In the genomic region with DNA sequence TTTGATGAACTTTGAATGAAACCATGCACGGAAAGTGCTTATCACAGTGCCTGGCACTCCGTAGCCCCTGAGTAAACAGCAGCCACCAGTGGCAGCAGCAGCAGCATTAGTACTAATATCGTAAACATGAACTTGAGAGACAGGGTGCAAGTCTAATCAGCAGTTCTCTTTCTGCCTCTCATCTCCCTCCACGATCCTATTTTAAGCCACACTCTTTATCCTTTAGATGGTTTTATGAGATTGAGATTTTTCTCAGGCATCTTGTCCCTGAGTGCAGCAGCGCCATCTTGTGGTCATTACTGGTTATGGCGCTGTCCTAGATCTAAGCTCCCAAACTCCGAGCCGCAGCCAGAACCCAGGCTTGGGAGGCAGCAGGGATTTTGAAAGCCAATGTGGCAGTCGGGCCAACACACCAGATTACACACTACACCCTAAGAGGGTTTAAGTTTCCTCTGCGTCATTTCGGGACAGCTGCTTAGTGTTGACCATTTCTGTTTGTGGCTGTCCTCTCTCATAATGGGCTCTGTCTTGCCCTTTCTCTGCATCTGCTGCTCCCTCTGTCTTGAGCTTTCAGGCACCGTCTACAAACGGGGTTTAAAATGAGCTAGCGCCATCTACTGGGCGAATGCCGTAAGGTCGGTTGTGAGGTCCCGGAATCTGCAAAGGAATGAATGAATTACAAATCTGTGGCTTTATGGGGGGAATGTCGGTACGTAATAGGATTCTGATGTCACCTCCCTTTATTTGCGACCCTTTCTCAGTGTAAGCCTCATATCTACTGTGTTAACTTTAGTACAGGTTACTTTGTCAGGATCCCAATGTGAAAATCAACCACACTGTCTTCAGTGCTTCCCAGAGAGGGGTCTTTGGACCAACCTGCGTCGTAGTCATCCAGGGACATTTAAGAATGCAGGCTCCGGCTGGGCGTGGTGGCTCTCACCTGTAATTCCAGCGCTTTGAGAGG, we compare ENCODE assay signal across 1 cellular context.
TF ChIP-seq lines count a peak whose summit lies in the region.

No MANE protein-coding gene starts in this region.

TF ChIP-seq in K562, 482 proteins besides CTCF, POLR2A, EP300 and RAD21 (continued from another document and continues in another):
- TF ChIP-seq, protein P1, sequence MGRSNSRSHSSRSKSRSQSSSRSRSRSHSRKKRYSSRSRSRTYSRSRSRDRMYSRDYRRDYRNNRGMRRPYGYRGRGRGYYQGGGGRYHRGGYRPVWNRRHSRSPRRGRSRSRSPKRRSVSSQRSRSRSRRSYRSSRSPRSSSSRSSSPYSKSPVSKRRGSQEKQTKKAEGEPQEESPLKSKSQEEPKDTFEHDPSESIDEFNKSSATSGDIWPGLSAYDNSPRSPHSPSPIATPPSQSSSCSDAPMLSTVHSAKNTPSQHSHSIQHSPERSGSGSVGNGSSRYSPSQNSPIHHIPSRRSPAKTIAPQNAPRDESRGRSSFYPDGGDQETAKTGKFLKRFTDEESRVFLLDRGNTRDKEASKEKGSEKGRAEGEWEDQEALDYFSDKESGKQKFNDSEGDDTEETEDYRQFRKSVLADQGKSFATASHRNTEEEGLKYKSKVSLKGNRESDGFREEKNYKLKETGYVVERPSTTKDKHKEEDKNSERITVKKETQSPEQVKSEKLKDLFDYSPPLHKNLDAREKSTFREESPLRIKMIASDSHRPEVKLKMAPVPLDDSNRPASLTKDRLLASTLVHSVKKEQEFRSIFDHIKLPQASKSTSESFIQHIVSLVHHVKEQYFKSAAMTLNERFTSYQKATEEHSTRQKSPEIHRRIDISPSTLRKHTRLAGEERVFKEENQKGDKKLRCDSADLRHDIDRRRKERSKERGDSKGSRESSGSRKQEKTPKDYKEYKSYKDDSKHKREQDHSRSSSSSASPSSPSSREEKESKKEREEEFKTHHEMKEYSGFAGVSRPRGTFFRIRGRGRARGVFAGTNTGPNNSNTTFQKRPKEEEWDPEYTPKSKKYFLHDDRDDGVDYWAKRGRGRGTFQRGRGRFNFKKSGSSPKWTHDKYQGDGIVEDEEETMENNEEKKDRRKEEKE (IDR thresholded peaks at IDR 0.05; ENCODE audit: borderline replicate concordance in 1 of 2, control insufficient read depth in 1 of 2, low read depth in 2 of 2, low read length in 1 of 2) = no peak
- no peak for TF ChIP-seq TGIF2 (CRISPR knock-in tag; IDR thresholded peaks at IDR 0.05)
- 0 out of 2 replicates have a peak, but pooled peaks have one; percentile 45 for TF ChIP-seq TRIM28 (IDR thresholded peaks at IDR 0.05)
- no peak for TF ChIP-seq SRF (CRISPR knock-in tag; IDR thresholded peaks at IDR 0.05)
- 0 out of 2 replicates have a peak, but pooled peaks have one; percentile 28 for TF ChIP-seq HLTF (IDR thresholded peaks at IDR 0.05)
- no peak for TF ChIP-seq SMAD2 (IDR thresholded peaks at IDR 0.05; ENCODE audit: low read depth, low read length)
- TF ChIP-seq HNRNPUL1 (IDR thresholded peaks at IDR 0.05; ENCODE audit: low read length) = no peak
- TF ChIP-seq ASH1L (IDR thresholded peaks at IDR 0.05; ENCODE audit: borderline replicate concordance, low read depth, partially characterized antibody) = no peak
- TF ChIP-seq HOXB6 (CRISPR knock-in tag; IDR thresholded peaks at IDR 0.05; ENCODE audit: borderline replicate concordance) = no peak
- TF ChIP-seq SNIP1 (IDR thresholded peaks at IDR 0.05; ENCODE audit: low read depth) = no peak
- TF ChIP-seq SMC3 (conservative IDR thresholded peaks at IDR 0.05; ENCODE audit: insufficient read depth, low read depth, low read length) = peak; percentile 37; the same call in 1 of the 2 replicates
- TF ChIP-seq, protein P2, sequence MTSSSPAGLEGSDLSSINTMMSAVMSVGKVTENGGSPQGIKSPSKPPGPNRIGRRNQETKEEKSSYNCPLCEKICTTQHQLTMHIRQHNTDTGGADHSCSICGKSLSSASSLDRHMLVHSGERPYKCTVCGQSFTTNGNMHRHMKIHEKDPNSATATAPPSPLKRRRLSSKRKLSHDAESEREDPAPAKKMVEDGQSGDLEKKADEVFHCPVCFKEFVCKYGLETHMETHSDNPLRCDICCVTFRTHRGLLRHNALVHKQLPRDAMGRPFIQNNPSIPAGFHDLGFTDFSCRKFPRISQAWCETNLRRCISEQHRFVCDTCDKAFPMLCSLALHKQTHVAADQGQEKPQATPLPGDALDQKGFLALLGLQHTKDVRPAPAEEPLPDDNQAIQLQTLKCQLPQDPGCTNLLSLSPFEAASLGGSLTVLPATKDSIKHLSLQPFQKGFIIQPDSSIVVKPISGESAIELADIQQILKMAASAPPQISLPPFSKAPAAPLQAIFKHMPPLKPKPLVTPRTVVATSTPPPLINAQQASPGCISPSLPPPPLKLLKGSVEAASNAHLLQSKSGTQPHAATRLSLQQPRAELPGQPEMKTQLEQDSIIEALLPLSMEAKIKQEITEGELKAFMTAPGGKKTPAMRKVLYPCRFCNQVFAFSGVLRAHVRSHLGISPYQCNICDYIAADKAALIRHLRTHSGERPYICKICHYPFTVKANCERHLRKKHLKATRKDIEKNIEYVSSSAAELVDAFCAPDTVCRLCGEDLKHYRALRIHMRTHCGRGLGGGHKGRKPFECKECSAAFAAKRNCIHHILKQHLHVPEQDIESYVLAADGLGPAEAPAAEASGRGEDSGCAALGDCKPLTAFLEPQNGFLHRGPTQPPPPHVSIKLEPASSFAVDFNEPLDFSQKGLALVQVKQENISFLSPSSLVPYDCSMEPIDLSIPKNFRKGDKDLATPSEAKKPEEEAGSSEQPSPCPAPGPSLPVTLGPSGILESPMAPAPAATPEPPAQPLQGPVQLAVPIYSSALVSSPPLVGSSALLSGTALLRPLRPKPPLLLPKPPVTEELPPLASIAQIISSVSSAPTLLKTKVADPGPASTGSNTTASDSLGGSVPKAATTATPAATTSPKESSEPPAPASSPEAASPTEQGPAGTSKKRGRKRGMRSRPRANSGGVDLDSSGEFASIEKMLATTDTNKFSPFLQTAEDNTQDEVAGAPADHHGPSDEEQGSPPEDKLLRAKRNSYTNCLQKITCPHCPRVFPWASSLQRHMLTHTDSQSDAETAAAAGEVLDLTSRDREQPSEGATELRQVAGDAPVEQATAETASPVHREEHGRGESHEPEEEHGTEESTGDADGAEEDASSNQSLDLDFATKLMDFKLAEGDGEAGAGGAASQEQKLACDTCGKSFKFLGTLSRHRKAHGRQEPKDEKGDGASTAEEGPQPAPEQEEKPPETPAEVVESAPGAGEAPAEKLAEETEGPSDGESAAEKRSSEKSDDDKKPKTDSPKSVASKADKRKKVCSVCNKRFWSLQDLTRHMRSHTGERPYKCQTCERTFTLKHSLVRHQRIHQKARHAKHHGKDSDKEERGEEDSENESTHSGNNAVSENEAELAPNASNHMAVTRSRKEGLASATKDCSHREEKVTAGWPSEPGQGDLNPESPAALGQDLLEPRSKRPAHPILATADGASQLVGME (CRISPR knock-in tag; IDR thresholded peaks at IDR 0.05) = no peak
- no peak for TF ChIP-seq PHF21A (IDR thresholded peaks at IDR 0.05; ENCODE audit: borderline replicate concordance, low read depth)
- TF ChIP-seq GMEB1 (CRISPR knock-in tag; IDR thresholded peaks at IDR 0.05) = no peak
- no peak for TF ChIP-seq ZNF57 (CRISPR knock-in tag; IDR thresholded peaks at IDR 0.05)
- no peak for TF ChIP-seq RBM34 (IDR thresholded peaks at IDR 0.05; ENCODE audit: borderline replicate concordance, insufficient read depth, low read length)
- no peak for TF ChIP-seq JUNB (CRISPR knock-in tag; conservative IDR thresholded peaks at IDR 0.05)
- no peak for TF ChIP-seq NFE2 (IDR thresholded peaks at IDR 0.05; ENCODE audit: low read depth)
- no peak for TF ChIP-seq DPF2 (IDR thresholded peaks at IDR 0.05)
- TF ChIP-seq SETDB1 (IDR thresholded peaks at IDR 0.05; ENCODE audit: low read length) = no peak
- TF ChIP-seq, protein P3, sequence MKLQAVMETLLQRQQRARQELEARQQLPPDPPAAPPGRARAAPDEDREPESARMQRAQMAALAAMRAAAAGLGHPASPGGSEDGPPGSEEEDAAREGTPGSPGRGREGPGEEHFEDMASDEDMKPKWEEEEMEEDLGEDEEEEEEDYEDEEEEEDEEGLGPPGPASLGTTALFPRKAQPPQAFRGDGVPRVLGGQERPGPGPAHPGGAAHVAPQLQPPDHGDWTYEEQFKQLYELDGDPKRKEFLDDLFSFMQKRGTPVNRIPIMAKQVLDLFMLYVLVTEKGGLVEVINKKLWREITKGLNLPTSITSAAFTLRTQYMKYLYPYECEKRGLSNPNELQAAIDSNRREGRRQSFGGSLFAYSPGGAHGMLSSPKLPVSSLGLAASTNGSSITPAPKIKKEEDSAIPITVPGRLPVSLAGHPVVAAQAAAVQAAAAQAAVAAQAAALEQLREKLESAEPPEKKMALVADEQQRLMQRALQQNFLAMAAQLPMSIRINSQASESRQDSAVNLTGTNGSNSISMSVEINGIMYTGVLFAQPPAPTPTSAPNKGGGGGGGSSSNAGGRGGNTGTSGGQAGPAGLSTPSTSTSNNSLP (IDR thresholded peaks at IDR 0.05; ENCODE audit: borderline replicate concordance, low read depth, low read length) = no peak
- no peak for TF ChIP-seq CBFA2T2 (conservative IDR thresholded peaks at IDR 0.05)
- no peak for TF ChIP-seq NR2C1 (IDR thresholded peaks at IDR 0.05)
- no peak for TF ChIP-seq NR2C1 (tag; IDR thresholded peaks at IDR 0.05)
- no peak for TF ChIP-seq SIRT6 (IDR thresholded peaks at IDR 0.05; ENCODE audit: low read depth, low read length)
- TF ChIP-seq, protein P4, sequence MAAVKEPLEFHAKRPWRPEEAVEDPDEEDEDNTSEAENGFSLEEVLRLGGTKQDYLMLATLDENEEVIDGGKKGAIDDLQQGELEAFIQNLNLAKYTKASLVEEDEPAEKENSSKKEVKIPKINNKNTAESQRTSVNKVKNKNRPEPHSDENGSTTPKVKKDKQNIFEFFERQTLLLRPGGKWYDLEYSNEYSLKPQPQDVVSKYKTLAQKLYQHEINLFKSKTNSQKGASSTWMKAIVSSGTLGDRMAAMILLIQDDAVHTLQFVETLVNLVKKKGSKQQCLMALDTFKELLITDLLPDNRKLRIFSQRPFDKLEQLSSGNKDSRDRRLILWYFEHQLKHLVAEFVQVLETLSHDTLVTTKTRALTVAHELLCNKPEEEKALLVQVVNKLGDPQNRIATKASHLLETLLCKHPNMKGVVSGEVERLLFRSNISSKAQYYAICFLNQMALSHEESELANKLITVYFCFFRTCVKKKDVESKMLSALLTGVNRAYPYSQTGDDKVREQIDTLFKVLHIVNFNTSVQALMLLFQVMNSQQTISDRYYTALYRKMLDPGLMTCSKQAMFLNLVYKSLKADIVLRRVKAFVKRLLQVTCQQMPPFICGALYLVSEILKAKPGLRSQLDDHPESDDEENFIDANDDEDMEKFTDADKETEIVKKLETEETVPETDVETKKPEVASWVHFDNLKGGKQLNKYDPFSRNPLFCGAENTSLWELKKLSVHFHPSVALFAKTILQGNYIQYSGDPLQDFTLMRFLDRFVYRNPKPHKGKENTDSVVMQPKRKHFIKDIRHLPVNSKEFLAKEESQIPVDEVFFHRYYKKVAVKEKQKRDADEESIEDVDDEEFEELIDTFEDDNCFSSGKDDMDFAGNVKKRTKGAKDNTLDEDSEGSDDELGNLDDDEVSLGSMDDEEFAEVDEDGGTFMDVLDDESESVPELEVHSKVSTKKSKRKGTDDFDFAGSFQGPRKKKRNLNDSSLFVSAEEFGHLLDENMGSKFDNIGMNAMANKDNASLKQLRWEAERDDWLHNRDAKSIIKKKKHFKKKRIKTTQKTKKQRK (IDR thresholded peaks at IDR 0.05; ENCODE audit: borderline replicate concordance, low read depth, low read length) = no peak
- TF ChIP-seq SP1 (CRISPR knock-in tag; IDR thresholded peaks at IDR 0.05) = 0 out of 2 replicates have a peak, but pooled peaks have one; percentile 43
- no peak for TF ChIP-seq RBFOX2 (IDR thresholded peaks at IDR 0.05; ENCODE audit: low read depth, low read length)
- TF ChIP-seq ZBTB49 (CRISPR knock-in tag; IDR thresholded peaks at IDR 0.05; ENCODE audit: borderline replicate concordance) = no peak
- TF ChIP-seq, protein P5, sequence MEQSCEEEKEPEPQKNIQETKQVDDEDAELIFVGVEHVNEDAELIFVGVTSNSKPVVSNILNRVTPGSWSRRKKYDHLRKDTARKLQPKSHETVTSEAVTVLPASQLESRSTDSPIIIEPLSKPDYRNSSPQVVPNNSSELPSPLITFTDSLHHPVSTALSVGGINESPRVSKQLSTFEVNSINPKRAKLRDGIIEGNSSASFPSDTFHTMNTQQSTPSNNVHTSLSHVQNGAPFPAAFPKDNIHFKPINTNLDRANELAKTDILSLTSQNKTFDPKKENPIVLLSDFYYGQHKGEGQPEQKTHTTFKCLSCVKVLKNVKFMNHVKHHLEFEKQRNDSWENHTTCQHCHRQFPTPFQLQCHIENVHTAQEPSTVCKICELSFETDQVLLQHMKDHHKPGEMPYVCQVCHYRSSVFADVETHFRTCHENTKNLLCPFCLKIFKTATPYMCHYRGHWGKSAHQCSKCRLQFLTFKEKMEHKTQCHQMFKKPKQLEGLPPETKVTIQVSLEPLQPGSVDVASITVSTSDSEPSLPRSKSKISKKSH (CRISPR knock-in tag; IDR thresholded peaks at IDR 0.05) = no peak
- TF ChIP-seq ZEB2 (IDR thresholded peaks at IDR 0.05) = 0 out of 2 replicates have a peak, but pooled peaks have one; percentile 30
- 0 out of 4 replicates have a peak, but pooled peaks of 1 of the 2 experiments have one; percentile 18 for TF ChIP-seq NRF1 (conservative IDR thresholded peaks at IDR 0.05 in 1 of 2, IDR thresholded peaks at IDR 0.05 in 1 of 2)
- no peak for TF ChIP-seq ZNF76 (CRISPR knock-in tag; IDR thresholded peaks at IDR 0.05; ENCODE audit: borderline replicate concordance)
- TF ChIP-seq CCNT2 (IDR thresholded peaks at IDR 0.05; ENCODE audit: borderline replicate concordance, extremely low read depth, insufficient read length, low read depth, low read length) = no peak
- TF ChIP-seq U2AF2 (optimal IDR thresholded peaks at IDR 0.05; ENCODE audit: low read depth, low read length) = no peak
- no peak for TF ChIP-seq ILK (tag; IDR thresholded peaks at IDR 0.05; ENCODE audit: borderline replicate concordance, low read depth)
